3 cellular contexts compared by ENCODE assay signal in genomic region chr7:144133307-144133706, GRCh38.
TF ChIP-seq lines count a peak whose summit lies in the region.

No MANE protein-coding gene starts in this region.

TF ChIP-seq in liver, 16 proteins besides CTCF, POLR2A, EP300 and RAD21:
- no peak for TF ChIP-seq HNF4A (conservative IDR thresholded peaks at IDR 0.05)
- no peak for TF ChIP-seq MAX (IDR thresholded peaks at IDR 0.05)
- peak; percentile 71 for TF ChIP-seq ATF3 (IDR thresholded peaks at IDR 0.05)

TF ChIP-seq in HepG2, 621 proteins besides CTCF, POLR2A, EP300 and RAD21:
- no peak for TF ChIP-seq ZNF350 (CRISPR knock-in tag; IDR thresholded peaks at IDR 0.05; ENCODE audit: borderline replicate concordance, low read depth)
- no peak for TF ChIP-seq ATF3 (CRISPR knock-in tag; IDR thresholded peaks at IDR 0.05)
- no peak for TF ChIP-seq THAP7 (CRISPR knock-in tag; IDR thresholded peaks at IDR 0.05)
- TF ChIP-seq SP140L (CRISPR knock-in tag; IDR thresholded peaks at IDR 0.05; ENCODE audit: borderline replicate concordance), result no peak
- no peak for TF ChIP-seq ZKSCAN5 (CRISPR knock-in tag; IDR thresholded peaks at IDR 0.05)
- TF ChIP-seq SIX4 (CRISPR knock-in tag; IDR thresholded peaks at IDR 0.05), result no peak
- no peak for TF ChIP-seq ZNF891 (CRISPR knock-in tag; IDR thresholded peaks at IDR 0.05)
- TF ChIP-seq ARID3A (IDR thresholded peaks at IDR 0.05; ENCODE audit: low read depth, low read length), result no peak
- TF ChIP-seq ZBED4 (CRISPR knock-in tag; IDR thresholded peaks at IDR 0.05; ENCODE audit: borderline replicate concordance), result no peak
- no peak for TF ChIP-seq KLF11 (CRISPR knock-in tag; IDR thresholded peaks at IDR 0.05)
- no peak for TF ChIP-seq ZNF605 (CRISPR knock-in tag; IDR thresholded peaks at IDR 0.05)
- no peak for TF ChIP-seq MXI1 (IDR thresholded peaks at IDR 0.05; ENCODE audit: borderline replicate concordance, low read depth, low read length)
- TF ChIP-seq MXD3 (CRISPR knock-in tag; IDR thresholded peaks at IDR 0.05), result no peak
- no peak for TF ChIP-seq SIX1 (CRISPR knock-in tag; IDR thresholded peaks at IDR 0.05; ENCODE audit: borderline replicate concordance)
- no peak for TF ChIP-seq ZNF251 (CRISPR knock-in tag; IDR thresholded peaks at IDR 0.05)
- no peak for TF ChIP-seq FOXJ3 (CRISPR knock-in tag; IDR thresholded peaks at IDR 0.05; ENCODE audit: borderline replicate concordance)
- TF ChIP-seq NR2F1 (CRISPR knock-in tag; IDR thresholded peaks at IDR 0.05), result no peak
- no peak for TF ChIP-seq NFE2L1 (CRISPR knock-in tag; IDR thresholded peaks at IDR 0.05; ENCODE audit: borderline replicate concordance)
- TF ChIP-seq ZBTB33 (CRISPR knock-in tag; IDR thresholded peaks at IDR 0.05), result no peak
- TF ChIP-seq DRAP1 (CRISPR knock-in tag; IDR thresholded peaks at IDR 0.05), result no peak
TF ChIP-seq in HepG2: peak in this region for 0.

TF ChIP-seq in K562, 482 proteins besides CTCF, POLR2A, EP300 and RAD21:
- TF ChIP-seq NFXL1 (CRISPR knock-in tag; IDR thresholded peaks at IDR 0.05) (no peak), BRCA1 (IDR thresholded peaks at IDR 0.05) (no peak), BRCA1 (CRISPR knock-in tag; IDR thresholded peaks at IDR 0.05) (no peak), CEBPG (CRISPR knock-in tag; IDR thresholded peaks at IDR 0.05) (no peak), CEBPG (tag; conservative IDR thresholded peaks at IDR 0.05 in 1 of 2, IDR thresholded peaks at IDR 0.05 in 1 of 2) (peak; percentile 18 to 45; a peak in 2 of 4 replicates), E2F5 (CRISPR knock-in tag; IDR thresholded peaks at IDR 0.05) (no peak), ZNF740 (CRISPR knock-in tag; IDR thresholded peaks at IDR 0.05) (no peak), ZNF740 (tag; IDR thresholded peaks at IDR 0.05) (no peak), ZNF584 (CRISPR knock-in tag; IDR thresholded peaks at IDR 0.05; ENCODE audit: low read depth) (no peak), ATF3 (IDR thresholded peaks at IDR 0.05) (peak; percentile 57; the same call in 1 of the 2 replicates), ATF3 (CRISPR knock-in tag; conservative IDR thresholded peaks at IDR 0.05) (no peak), IRF2 (CRISPR knock-in tag; IDR thresholded peaks at IDR 0.05) (no peak), ZNF311 (CRISPR knock-in tag; IDR thresholded peaks at IDR 0.05) (no peak), RBM25 (IDR thresholded peaks at IDR 0.05; ENCODE audit: low read depth, low read length, severe bottlenecking) (no peak), CGGBP1 (CRISPR knock-in tag; IDR thresholded peaks at IDR 0.05) (no peak)
